ENCODE assay signal across 14 cellular contexts in genomic region chr16:896261-897199, GRCh38.
"Had no signal": no experiment of that assay in that cellular context is flagged by ENCODE, and none has a peak within 500 bp of the region (broad histone marks: within the 10 kb centered on the region; RNA-seq: fewer than 3 reads in every experiment).

No MANE protein-coding gene starts in this region.

- H3K4me1 Mint-ChIP-seq: activated B cell treated with CpG ODN at 0.5 μM for 24 hours; activated naive CD4-positive, alpha-beta T cell treated with anti-CD3 and anti-CD28 coated beads, Interleukin-2, amount 50 U/mL, for 24 hours; endodermal cell; natural killer cell had no signal

- ATAC-seq: natural killer cell, T-helper 17 cell had no signal

- H3K36me3 ChIP-seq: brain microvascular endothelial cell had no signal

- H3K27ac ChIP-seq: brain microvascular endothelial cell, upper lobe of left lung had no signal

- H3K27me3 Mint-ChIP-seq: activated B cell treated with CpG ODN at 0.5 μM for 24 hours; activated naive CD4-positive, alpha-beta T cell treated with anti-CD3 and anti-CD28 coated beads, Interleukin-2, amount 50 U/mL, for 24 hours; T-helper 17 cell had no signal

- H3K27me3 ChIP-seq: brain microvascular endothelial cell, upper lobe of left lung had no signal

- H3K27ac Mint-ChIP-seq: activated B cell treated with CpG ODN at 0.5 μM for 24 hours; activated naive CD4-positive, alpha-beta T cell treated with anti-CD3 and anti-CD28 coated beads, Interleukin-2, amount 50 U/mL, for 24 hours; activated T-helper 2 cell treated with anti-CD3 and anti-CD28 coated beads, Interferon-gamma antibody, Interleukin-2, Interleukin-4, amounts not matched to agents 10 μg/mL and 5 μg/mL and 100 μg/mL, durations not matched to agents 14 hours and 24 hours and 36 hours; endodermal cell; natural killer cell; T-helper 17 cell had no signal

- H3K36me3 Mint-ChIP-seq: activated naive CD4-positive, alpha-beta T cell treated with anti-CD3 and anti-CD28 coated beads, Interleukin-2, amount 50 U/mL, for 24 hours; natural killer cell had no signal

- H3K9me3 ChIP-seq: upper lobe of left lung had no signal

- DNase-seq: activated B cell treated with CpG ODN at 0.5 μM for 24 hours; activated CD4-positive, alpha-beta T cell treated with anti-CD3 and anti-CD28 coated beads, Interleukin-2, amount 50 U/mL, for 1 hour; brain microvascular endothelial cell; cerebellar nuclear complex; dermis blood vessel endothelial cell; endodermal cell; erythroblast; mammary epithelial cell; natural killer cell; small intestine; T-helper 17 cell had no signal

- H3K4me3 ChIP-seq: upper lobe of left lung had no signal

- H3K4me1 ChIP-seq: upper lobe of left lung had no signal

- H3K4me3 Mint-ChIP-seq: activated B cell treated with CpG ODN at 0.5 μM for 24 hours; activated naive CD4-positive, alpha-beta T cell treated with anti-CD3 and anti-CD28 coated beads, Interleukin-2, amount 50 U/mL, for 24 hours; endodermal cell; natural killer cell; T-helper 17 cell had no signal

- H3K9me3 Mint-ChIP-seq: activated B cell treated with CpG ODN at 0.5 μM for 24 hours; activated naive CD4-positive, alpha-beta T cell treated with anti-CD3 and anti-CD28 coated beads, Interleukin-2, amount 50 U/mL, for 24 hours; activated T-helper 2 cell treated with anti-CD3 and anti-CD28 coated beads, Interferon-gamma antibody, Interleukin-2, Interleukin-4, amounts not matched to agents 10 μg/mL and 5 μg/mL and 100 μg/mL, durations not matched to agents 14 hours and 24 hours and 36 hours; endodermal cell; natural killer cell had no signal
